In genomic region chr5:34452170-34452828, GRCh38 we compare ENCODE assay signal across 10 cellular contexts.
DNase-seq lines count a peak whose midpoint lies in the region; ATAC-seq and TF ChIP-seq lines count a peak whose summit lies in the region.
"Had no signal": no experiment of that assay in that cellular context is flagged by ENCODE, and none has a peak within 500 bp of the region (broad histone marks: within the 10 kb centered on the region; RNA-seq: fewer than 3 reads in every experiment).

No MANE protein-coding gene starts in this region.

- H3K36me3 ChIP-seq in neural progenitor cell, result no peaks in the 10 kb centered on the region
- H3K36me3 ChIP-seq: ovary had no signal

- no peak overlapping the region for H3K4me2 ChIP-seq in neural progenitor cell

- no peak for ATAC-seq in GM21825 (IDR thresholded peaks at IDR 0.05; ENCODE audit: unreplicated experiment)
- no peak for ATAC-seq in GM18505 (IDR thresholded peaks at IDR 0.05; ENCODE audit: unreplicated experiment)
- ATAC-seq in stimulated activated naive B cell treated with anti-CD40 and anti-IgM and Interleukin-4, amounts not matched to agents 10 μg/mL and 1 μg/mL and 100 μg/mL, for 72 hours (replicated peaks), result no peak
- no peak for ATAC-seq in GM21576 (IDR thresholded peaks at IDR 0.05; ENCODE audit: unreplicated experiment)

- H3F3A ChIP-seq in neural progenitor cell (ENCODE audit: low read depth), result no peaks in the 10 kb centered on the region

- no peak for TF ChIP-seq POLR2A in GM18505 (IDR thresholded peaks at IDR 0.05; ENCODE audit: borderline replicate concordance, extremely low read depth, insufficient read depth, insufficient read length)

- no peak overlapping the region for H3K4me3 Mint-ChIP-seq in neural progenitor cell
- no peak overlapping the region for H3K4me3 Mint-ChIP-seq in stimulated activated naive B cell treated with anti-CD40 and anti-IgM and Interleukin-4, amounts not matched to agents 10 μg/mL and 1 μg/mL and 100 μg/mL, for 72 hours

- H3K4me1 Mint-ChIP-seq in neural progenitor cell, result no peaks in the 10 kb centered on the region
- H3K4me1 Mint-ChIP-seq in stimulated activated naive B cell treated with anti-CD40 and anti-IgM and Interleukin-4, amounts not matched to agents 10 μg/mL and 1 μg/mL and 100 μg/mL, for 72 hours, result no peaks in the 10 kb centered on the region

- H3K27me3 Mint-ChIP-seq in neural progenitor cell (ENCODE audit: insufficient read depth, low read depth), result peaks cover 7% of the 10 kb centered on the region
- H3K27me3 Mint-ChIP-seq in stimulated activated naive B cell treated with anti-CD40 and anti-IgM and Interleukin-4, amounts not matched to agents 10 μg/mL and 1 μg/mL and 100 μg/mL, for 72 hours, result peaks cover 26 to 30% of the 10 kb centered on the region in 2 donors

- H3K27ac ChIP-seq in neural progenitor cell, result no peak overlapping the region
- H3K27ac ChIP-seq: ovary had no signal

- H3K79me2 ChIP-seq in neural progenitor cell (ENCODE audit: low read depth), result no peaks in the 10 kb centered on the region

- no peaks in the 10 kb centered on the region for H3K9me3 ChIP-seq in neural progenitor cell (ENCODE audit: low read depth)
- H3K9me3 ChIP-seq: ovary had no signal

- H3K27me3 ChIP-seq in neural progenitor cell, result no peaks in the 10 kb centered on the region
- H3K27me3 ChIP-seq: ovary had no signal

- H4K20me1 ChIP-seq in neural progenitor cell (ENCODE audit: low read depth), result no peaks in the 10 kb centered on the region

- H3K36me3 Mint-ChIP-seq in neural progenitor cell, result no peaks in the 10 kb centered on the region
- no peaks in the 10 kb centered on the region for H3K36me3 Mint-ChIP-seq in stimulated activated naive B cell treated with anti-CD40 and anti-IgM and Interleukin-4, amounts not matched to agents 10 μg/mL and 1 μg/mL and 100 μg/mL, for 72 hours

- H3K27ac Mint-ChIP-seq in neural progenitor cell, result no peak overlapping the region
- no peak overlapping the region for H3K27ac Mint-ChIP-seq in stimulated activated naive B cell treated with anti-CD40 and anti-IgM and Interleukin-4, amounts not matched to agents 10 μg/mL and 1 μg/mL and 100 μg/mL, for 72 hours

- DNase-seq in NCI-H526 (lab: John Stamatoyannopoulos, UW) (peak; percentile 81 to 92), dermis blood vessel endothelial cell (peak; percentile 15), neural progenitor cell (ENCODE audit: low spot score) (peak; percentile 64)
- DNase-seq in stimulated activated naive B cell treated with anti-CD40 and anti-IgM and Interleukin-4, amounts not matched to agents 10 μg/mL and 1 μg/mL and 100 μg/mL, for 72 hours, result no peak
- DNase-seq: ovary; stimulated activated naive CD4-positive, alpha-beta T cell treated with Interleukin-2 at 50 U/mL for 16 hours had no signal

- H3K4me3 ChIP-seq in neural progenitor cell, result no peak overlapping the region
- H3K4me3 ChIP-seq: ovary had no signal

- H3K9me3 Mint-ChIP-seq in neural progenitor cell, result no peaks in the 10 kb centered on the region
- H3K9me3 Mint-ChIP-seq in stimulated activated naive B cell treated with anti-CD40 and anti-IgM and Interleukin-4, amounts not matched to agents 10 μg/mL and 1 μg/mL and 100 μg/mL, for 72 hours, result no peaks in the 10 kb centered on the region

- no peak overlapping the region for H3K9ac ChIP-seq in neural progenitor cell

- H2AFZ ChIP-seq in neural progenitor cell (replicated peaks), result peak overlapping the region; percentile 54

- TF ChIP-seq CTCF in GM12872 (IDR thresholded peaks at IDR 0.05; ENCODE audit: insufficient read depth, low read depth, low read length) (peak; percentile 34; the same call in 1 of the 3 replicates), neural progenitor cell (IDR thresholded peaks at IDR 0.05) (peak; percentile 81)

- no peaks in the 10 kb centered on the region for H3K4me1 ChIP-seq in neural progenitor cell
